Comparison of ENCODE assay signal across 19 cellular contexts in genomic region chr3:135012101-135012500, GRCh38.
"Had no signal": no experiment of that assay in that cellular context is flagged by ENCODE, and none has a peak within 500 bp of the region (broad histone marks: within the 10 kb centered on the region; RNA-seq: fewer than 3 reads in every experiment).

No MANE protein-coding gene starts in this region.

- H3K27me3 ChIP-seq: gastroesophageal sphincter, pancreas, right lobe of liver, spleen, tibial nerve had no signal

- H3K36me3 ChIP-seq: gastroesophageal sphincter, left ventricle myocardium inferior, lower lobe of right lung, pancreas, right lobe of liver, spleen, tibial nerve had no signal

- DNase-seq: effector memory CD4-positive, alpha-beta T cell; foreskin fibroblast; immature natural killer cell; left ventricle myocardium inferior; lower lobe of right lung; natural killer cell; nucleus accumbens; pancreas; psoas muscle; retina; right lobe of liver; spleen; stimulated activated CD4-positive, alpha-beta T cell treated with anti-CD3 and anti-CD28 coated beads, Interleukin-15, amount 100 ng/mL, for 24 hours; stimulated activated CD4-positive, alpha-beta T cell treated with anti-CD3 and anti-CD28 coated beads, Interleukin-1b, Interleukin-23, amount 100 ng/mL, for 48 hours; stimulated activated CD4-positive, alpha-beta T cell treated with anti-CD3 and anti-CD28 coated beads, Interleukin-4, amount 100 ng/mL, for 24 hours had no signal

- H3K27ac ChIP-seq: gastroesophageal sphincter, left ventricle myocardium inferior, lower lobe of right lung, pancreas, psoas muscle, right lobe of liver, spleen, tibial nerve had no signal

- H3K4me3 ChIP-seq: gastroesophageal sphincter, left ventricle myocardium inferior, lower lobe of right lung, pancreas, psoas muscle, right lobe of liver, spleen, tibial nerve had no signal

- ATAC-seq: esophagus mucosa; gastroesophageal sphincter; lower lobe of right lung; natural killer cell; pancreas; stimulated activated memory B cell treated with anti-CD40 and anti-IgM and Interleukin-4, amounts not matched to agents 10 μg/mL and 1 μg/mL and 100 μg/mL, for 72 hours had no signal

- H3K4me1 ChIP-seq: gastroesophageal sphincter, left ventricle myocardium inferior, lower lobe of right lung, pancreas, psoas muscle, right lobe of liver, spleen, tibial nerve had no signal

- H3K9me3 ChIP-seq: gastroesophageal sphincter, left ventricle myocardium inferior, lower lobe of right lung, pancreas, psoas muscle, right lobe of liver, spleen, tibial nerve had no signal
